In the genomic region with DNA sequence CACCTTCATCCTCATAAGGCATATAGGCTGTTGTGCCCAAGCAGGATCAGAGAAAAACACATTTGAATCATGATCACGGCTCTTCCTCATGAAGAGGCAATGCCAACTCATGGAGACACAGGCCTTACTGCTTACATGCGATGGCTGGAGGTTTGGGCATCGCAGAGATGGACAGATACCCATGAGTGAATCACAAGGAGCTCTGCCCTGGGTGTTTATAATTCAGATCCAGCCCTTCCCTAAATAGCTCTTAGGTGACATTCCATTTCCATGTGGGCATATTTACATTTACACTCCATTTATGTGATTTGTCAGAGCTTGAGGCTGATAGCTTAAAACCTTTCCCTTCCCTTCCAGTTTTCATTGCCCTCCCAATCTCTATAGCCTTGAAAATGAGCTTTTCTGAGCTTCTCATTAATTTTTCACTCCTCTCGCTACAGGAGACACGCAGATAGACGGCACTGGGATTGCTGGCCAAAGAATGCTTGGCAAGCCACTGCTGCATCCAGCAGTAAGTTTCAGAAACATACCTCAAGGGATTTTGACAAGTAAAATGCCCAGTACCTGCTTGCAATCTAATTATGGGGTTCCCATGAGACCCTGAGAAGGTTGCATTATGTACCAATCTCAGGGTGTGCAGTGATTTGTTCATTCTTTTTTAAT, we compare ENCODE assay signal across 16 cellular contexts.
"Had no signal": no experiment of that assay in that cellular context is flagged by ENCODE, and none has a peak within 500 bp of the region (broad histone marks: within the 10 kb centered on the region; RNA-seq: fewer than 3 reads in every experiment).

No MANE protein-coding gene starts in this region.

- H3K36me3 Mint-ChIP-seq: neural progenitor cell had no signal

- H2AFZ ChIP-seq: neural progenitor cell had no signal

- H3K27me3 ChIP-seq: neural progenitor cell, ovary, thyroid gland had no signal

- H3K4me3 Mint-ChIP-seq: activated CD4-positive, alpha-beta T cell treated with anti-CD3 and anti-CD28 coated beads for 36 hours; activated CD8-positive, alpha-beta T cell treated with anti-CD3 and anti-CD28 coated beads for 36 hours; dendritic cell treated with granulocyte-macrophage colony-stimulating factor and Interleukin-4, amounts not matched to agents 40 ng/mL and 50 ng/mL, for 4 days; effector memory CD8-positive, alpha-beta T cell; neural progenitor cell; stimulated activated naive CD8-positive, alpha-beta T cell treated with anti-CD3 and anti-CD28 coated beads, Interleukin-15, Interleukin-2, amounts not matched to agents 100 ng/mL and 50 ng/mL, for 24 hours had no signal

- H3K9me3 Mint-ChIP-seq: activated CD8-positive, alpha-beta T cell treated with anti-CD3 and anti-CD28 coated beads for 36 hours; dendritic cell treated with granulocyte-macrophage colony-stimulating factor and Interleukin-4, amounts not matched to agents 40 ng/mL and 50 ng/mL, for 4 days; effector memory CD8-positive, alpha-beta T cell; neural progenitor cell; stimulated activated naive CD8-positive, alpha-beta T cell treated with anti-CD3 and anti-CD28 coated beads, Interleukin-15, Interleukin-2, amounts not matched to agents 100 ng/mL and 50 ng/mL, for 24 hours had no signal

- H3K4me2 ChIP-seq: neural progenitor cell had no signal

- H3K27ac ChIP-seq: epithelial cell of prostate, neural progenitor cell, ovary, thyroid gland, VCaP had no signal

- H3K36me3 ChIP-seq: neural progenitor cell, ovary, thyroid gland had no signal

- ATAC-seq: activated CD4-positive, alpha-beta T cell treated with anti-CD3 and anti-CD28 coated beads for 36 hours; activated CD8-positive, alpha-beta T cell treated with anti-CD3 and anti-CD28 coated beads for 36 hours; effector memory CD8-positive, alpha-beta T cell had no signal

- H3K4me1 Mint-ChIP-seq: activated CD4-positive, alpha-beta T cell treated with anti-CD3 and anti-CD28 coated beads for 36 hours had no signal

- H3K4me3 ChIP-seq: lung, neural progenitor cell, ovary, thyroid gland had no signal

- H3K27ac Mint-ChIP-seq: activated CD4-positive, alpha-beta T cell treated with anti-CD3 and anti-CD28 coated beads for 36 hours; activated CD8-positive, alpha-beta T cell treated with anti-CD3 and anti-CD28 coated beads for 36 hours; dendritic cell treated with granulocyte-macrophage colony-stimulating factor and Interleukin-4, amounts not matched to agents 40 ng/mL and 50 ng/mL, for 4 days; effector memory CD8-positive, alpha-beta T cell; neural progenitor cell; stimulated activated naive CD8-positive, alpha-beta T cell treated with anti-CD3 and anti-CD28 coated beads, Interleukin-15, Interleukin-2, amounts not matched to agents 100 ng/mL and 50 ng/mL, for 24 hours had no signal

- H3K9me3 ChIP-seq: ovary, thyroid gland had no signal

- DNase-seq: activated CD4-positive, alpha-beta T cell treated with anti-CD3 and anti-CD28 coated beads for 36 hours; activated CD8-positive, alpha-beta memory T cell treated with anti-CD3 and anti-CD28 coated beads, Interleukin-2, amount 50 U/mL, for 4 hours; activated CD8-positive, alpha-beta T cell treated with anti-CD3 and anti-CD28 coated beads for 36 hours; central memory CD4-positive, alpha-beta T cell; effector memory CD8-positive, alpha-beta T cell; midbrain; ovary; stimulated activated CD4-positive, alpha-beta T cell treated with anti-CD3 and anti-CD28 coated beads, Interleukin-15, amount 100 ng/mL, for 24 hours; stimulated activated CD4-positive, alpha-beta T cell treated with anti-CD3 and anti-CD28 coated beads, Interleukin-4, amount 100 ng/mL, for 24 hours; thyroid gland had no signal
